1 cellular context compared by ENCODE assay signal in genomic region chr14:36057452-36058142, GRCh38.
TF ChIP-seq lines count a peak whose summit lies in the region.

No MANE protein-coding gene starts in this region.

TF ChIP-seq in HEK293, 187 proteins besides CTCF, POLR2A, EP300 and RAD21 (continued from another document and continues in another):
- no peak for TF ChIP-seq GLIS2 (tag by site-specific recombination; IDR thresholded peaks at IDR 0.05)
- no peak for TF ChIP-seq EGR2 (tag by site-specific recombination; IDR thresholded peaks at IDR 0.05; ENCODE audit: low read depth)
- no peak for TF ChIP-seq ZNF837 (tag by site-specific recombination; IDR thresholded peaks at IDR 0.05)
- no peak for TF ChIP-seq ZNF792 (tag by site-specific recombination; IDR thresholded peaks at IDR 0.05)
- no peak for TF ChIP-seq ZNF830 (tag by site-specific recombination; IDR thresholded peaks at IDR 0.05; ENCODE audit: low read depth)
- TF ChIP-seq ZNF843 (tag by site-specific recombination; IDR thresholded peaks at IDR 0.05): peak; percentile 31; the same call in 1 of the 2 replicates
- TF ChIP-seq, protein P1, sequence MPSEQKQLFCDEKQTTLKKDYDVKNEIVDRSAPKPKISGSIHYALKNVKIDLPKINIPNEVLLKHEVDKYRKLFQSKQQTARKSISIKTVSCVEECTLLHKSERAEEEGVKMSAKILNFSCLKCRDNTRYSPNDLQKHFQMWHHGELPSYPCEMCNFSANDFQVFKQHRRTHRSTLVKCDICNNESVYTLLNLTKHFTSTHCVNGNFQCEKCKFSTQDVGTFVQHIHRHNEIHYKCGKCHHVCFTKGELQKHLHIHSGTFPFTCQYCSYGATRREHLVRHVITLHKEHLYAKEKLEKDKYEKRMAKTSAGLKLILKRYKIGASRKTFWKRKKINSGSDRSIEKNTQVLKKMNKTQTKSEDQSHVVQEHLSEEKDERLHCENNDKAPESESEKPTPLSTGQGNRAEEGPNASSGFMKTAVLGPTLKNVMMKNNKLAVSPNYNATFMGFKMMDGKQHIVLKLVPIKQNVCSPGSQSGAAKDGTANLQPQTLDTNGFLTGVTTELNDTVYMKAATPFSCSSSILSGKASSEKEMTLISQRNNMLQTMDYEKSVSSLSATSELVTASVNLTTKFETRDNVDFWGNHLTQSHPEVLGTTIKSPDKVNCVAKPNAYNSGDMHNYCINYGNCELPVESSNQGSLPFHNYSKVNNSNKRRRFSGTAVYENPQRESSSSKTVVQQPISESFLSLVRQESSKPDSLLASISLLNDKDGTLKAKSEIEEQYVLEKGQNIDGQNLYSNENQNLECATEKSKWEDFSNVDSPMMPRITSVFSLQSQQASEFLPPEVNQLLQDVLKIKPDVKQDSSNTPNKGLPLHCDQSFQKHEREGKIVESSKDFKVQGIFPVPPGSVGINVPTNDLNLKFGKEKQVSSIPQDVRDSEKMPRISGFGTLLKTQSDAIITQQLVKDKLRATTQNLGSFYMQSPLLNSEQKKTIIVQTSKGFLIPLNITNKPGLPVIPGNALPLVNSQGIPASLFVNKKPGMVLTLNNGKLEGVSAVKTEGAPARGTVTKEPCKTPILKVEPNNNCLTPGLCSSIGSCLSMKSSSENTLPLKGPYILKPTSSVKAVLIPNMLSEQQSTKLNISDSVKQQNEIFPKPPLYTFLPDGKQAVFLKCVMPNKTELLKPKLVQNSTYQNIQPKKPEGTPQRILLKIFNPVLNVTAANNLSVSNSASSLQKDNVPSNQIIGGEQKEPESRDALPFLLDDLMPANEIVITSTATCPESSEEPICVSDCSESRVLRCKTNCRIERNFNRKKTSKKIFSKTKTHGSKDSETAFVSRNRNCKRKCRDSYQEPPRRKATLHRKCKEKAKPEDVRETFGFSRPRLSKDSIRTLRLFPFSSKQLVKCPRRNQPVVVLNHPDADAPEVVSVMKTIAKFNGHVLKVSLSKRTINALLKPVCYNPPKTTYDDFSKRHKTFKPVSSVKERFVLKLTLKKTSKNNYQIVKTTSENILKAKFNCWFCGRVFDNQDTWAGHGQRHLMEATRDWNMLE (tag by site-specific recombination; conservative IDR thresholded peaks at IDR 0.05; ENCODE audit: low read depth): 0 out of 2 replicates have a peak, but pooled peaks have one; percentile 21
- TF ChIP-seq OSR2 (tag by site-specific recombination; IDR thresholded peaks at IDR 0.05): peak; percentile 98
- no peak for TF ChIP-seq ZNF280D (tag by site-specific recombination; IDR thresholded peaks at IDR 0.05)
- 0 out of 2 replicates have a peak, but pooled peaks have one; percentile 5 for TF ChIP-seq GLI2 (tag by site-specific recombination; IDR thresholded peaks at IDR 0.05; ENCODE audit: borderline replicate concordance, low read depth)
- TF ChIP-seq, protein P2, sequence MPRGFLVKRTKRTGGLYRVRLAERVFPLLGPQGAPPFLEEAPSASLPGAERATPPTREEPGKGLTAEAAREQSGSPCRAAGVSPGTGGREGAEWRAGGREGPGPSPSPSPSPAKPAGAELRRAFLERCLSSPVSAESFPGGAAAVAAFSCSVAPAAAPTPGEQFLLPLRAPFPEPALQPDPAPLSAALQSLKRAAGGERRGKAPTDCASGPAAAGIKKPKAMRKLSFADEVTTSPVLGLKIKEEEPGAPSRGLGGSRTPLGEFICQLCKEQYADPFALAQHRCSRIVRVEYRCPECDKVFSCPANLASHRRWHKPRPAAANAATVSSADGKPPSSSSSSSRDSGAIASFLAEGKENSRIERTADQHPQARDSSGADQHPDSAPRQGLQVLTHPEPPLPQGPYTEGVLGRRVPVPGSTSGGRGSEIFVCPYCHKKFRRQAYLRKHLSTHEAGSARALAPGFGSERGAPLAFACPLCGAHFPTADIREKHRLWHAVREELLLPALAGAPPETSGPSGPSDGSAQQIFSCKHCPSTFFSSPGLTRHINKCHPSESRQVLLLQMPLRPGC (tag by site-specific recombination; IDR thresholded peaks at IDR 0.05): 0 out of 2 replicates have a peak, but pooled peaks have one; percentile 41
- no peak for TF ChIP-seq ZNF175 (tag by site-specific recombination; IDR thresholded peaks at IDR 0.05)
- TF ChIP-seq ZNF433 (tag by site-specific recombination; IDR thresholded peaks at IDR 0.05; ENCODE audit: low read depth): no peak
- no peak for TF ChIP-seq ZNF555 (tag by site-specific recombination; conservative IDR thresholded peaks at IDR 0.05)
- TF ChIP-seq MYNN (tag by site-specific recombination; IDR thresholded peaks at IDR 0.05; ENCODE audit: borderline replicate concordance): no peak
- no peak for TF ChIP-seq ZNF785 (tag by site-specific recombination; IDR thresholded peaks at IDR 0.05)
- TF ChIP-seq ZNF239 (tag by site-specific recombination; IDR thresholded peaks at IDR 0.05): no peak
- TF ChIP-seq, protein P3, sequence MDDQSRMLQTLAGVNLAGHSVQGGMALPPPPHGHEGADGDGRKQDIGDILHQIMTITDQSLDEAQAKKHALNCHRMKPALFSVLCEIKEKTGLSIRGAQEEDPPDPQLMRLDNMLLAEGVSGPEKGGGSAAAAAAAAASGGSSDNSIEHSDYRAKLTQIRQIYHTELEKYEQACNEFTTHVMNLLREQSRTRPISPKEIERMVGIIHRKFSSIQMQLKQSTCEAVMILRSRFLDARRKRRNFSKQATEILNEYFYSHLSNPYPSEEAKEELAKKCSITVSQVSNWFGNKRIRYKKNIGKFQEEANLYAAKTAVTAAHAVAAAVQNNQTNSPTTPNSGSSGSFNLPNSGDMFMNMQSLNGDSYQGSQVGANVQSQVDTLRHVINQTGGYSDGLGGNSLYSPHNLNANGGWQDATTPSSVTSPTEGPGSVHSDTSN (CRISPR knock-in tag; IDR thresholded peaks at IDR 0.05): no peak
- TF ChIP-seq, protein P4, sequence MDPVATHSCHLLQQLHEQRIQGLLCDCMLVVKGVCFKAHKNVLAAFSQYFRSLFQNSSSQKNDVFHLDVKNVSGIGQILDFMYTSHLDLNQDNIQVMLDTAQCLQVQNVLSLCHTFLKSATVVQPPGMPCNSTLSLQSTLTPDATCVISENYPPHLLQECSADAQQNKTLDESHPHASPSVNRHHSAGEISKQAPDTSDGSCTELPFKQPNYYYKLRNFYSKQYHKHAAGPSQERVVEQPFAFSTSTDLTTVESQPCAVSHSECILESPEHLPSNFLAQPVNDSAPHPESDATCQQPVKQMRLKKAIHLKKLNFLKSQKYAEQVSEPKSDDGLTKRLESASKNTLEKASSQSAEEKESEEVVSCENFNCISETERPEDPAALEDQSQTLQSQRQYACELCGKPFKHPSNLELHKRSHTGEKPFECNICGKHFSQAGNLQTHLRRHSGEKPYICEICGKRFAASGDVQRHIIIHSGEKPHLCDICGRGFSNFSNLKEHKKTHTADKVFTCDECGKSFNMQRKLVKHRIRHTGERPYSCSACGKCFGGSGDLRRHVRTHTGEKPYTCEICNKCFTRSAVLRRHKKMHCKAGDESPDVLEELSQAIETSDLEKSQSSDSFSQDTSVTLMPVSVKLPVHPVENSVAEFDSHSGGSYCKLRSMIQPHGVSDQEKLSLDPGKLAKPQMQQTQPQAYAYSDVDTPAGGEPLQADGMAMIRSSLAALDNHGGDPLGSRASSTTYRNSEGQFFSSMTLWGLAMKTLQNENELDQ (tag by site-specific recombination; IDR thresholded peaks at IDR 0.05; ENCODE audit: low read depth): no peak
- TF ChIP-seq ZNF549 (tag by site-specific recombination; IDR thresholded peaks at IDR 0.05): no peak
- TF ChIP-seq ZNF138 (tag by site-specific recombination; IDR thresholded peaks at IDR 0.05; ENCODE audit: borderline replicate concordance): no peak
- no peak for TF ChIP-seq ZNF335 (tag by site-specific recombination; conservative IDR thresholded peaks at IDR 0.05)
- TF ChIP-seq, protein P5, sequence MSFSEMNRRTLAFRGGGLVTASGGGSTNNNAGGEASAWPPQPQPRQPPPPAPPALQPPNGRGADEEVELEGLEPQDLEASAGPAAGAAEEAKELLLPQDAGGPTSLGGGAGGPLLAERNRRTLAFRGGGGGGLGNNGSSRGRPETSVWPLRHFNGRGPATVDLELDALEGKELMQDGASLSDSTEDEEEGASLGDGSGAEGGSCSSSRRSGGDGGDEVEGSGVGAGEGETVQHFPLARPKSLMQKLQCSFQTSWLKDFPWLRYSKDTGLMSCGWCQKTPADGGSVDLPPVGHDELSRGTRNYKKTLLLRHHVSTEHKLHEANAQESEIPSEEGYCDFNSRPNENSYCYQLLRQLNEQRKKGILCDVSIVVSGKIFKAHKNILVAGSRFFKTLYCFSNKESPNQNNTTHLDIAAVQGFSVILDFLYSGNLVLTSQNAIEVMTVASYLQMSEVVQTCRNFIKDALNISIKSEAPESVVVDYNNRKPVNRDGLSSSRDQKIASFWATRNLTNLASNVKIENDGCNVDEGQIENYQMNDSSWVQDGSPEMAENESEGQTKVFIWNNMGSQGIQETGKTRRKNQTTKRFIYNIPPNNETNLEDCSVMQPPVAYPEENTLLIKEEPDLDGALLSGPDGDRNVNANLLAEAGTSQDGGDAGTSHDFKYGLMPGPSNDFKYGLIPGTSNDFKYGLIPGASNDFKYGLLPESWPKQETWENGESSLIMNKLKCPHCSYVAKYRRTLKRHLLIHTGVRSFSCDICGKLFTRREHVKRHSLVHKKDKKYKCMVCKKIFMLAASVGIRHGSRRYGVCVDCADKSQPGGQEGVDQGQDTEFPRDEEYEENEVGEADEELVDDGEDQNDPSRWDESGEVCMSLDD (tag by site-specific recombination; IDR thresholded peaks at IDR 0.05): no peak
- 0 out of 2 replicates have a peak, but pooled peaks have one; percentile 18 for TF ChIP-seq ZNF600 (tag by site-specific recombination; IDR thresholded peaks at IDR 0.05)
- no peak for TF ChIP-seq ZBTB11 (tag by site-specific recombination; conservative IDR thresholded peaks at IDR 0.05; ENCODE audit: low read depth)
- no peak for TF ChIP-seq SCRT1 (tag by site-specific recombination; IDR thresholded peaks at IDR 0.05; ENCODE audit: borderline replicate concordance)
- TF ChIP-seq KLF10 (tag by site-specific recombination; IDR thresholded peaks at IDR 0.05): no peak
- no peak for TF ChIP-seq ZNF624 (tag by site-specific recombination; IDR thresholded peaks at IDR 0.05)
- TF ChIP-seq ZNF560 (tag by site-specific recombination; IDR thresholded peaks at IDR 0.05; ENCODE audit: borderline replicate concordance): no peak
- TF ChIP-seq ZFP37 (tag by site-specific recombination; IDR thresholded peaks at IDR 0.05): no peak
- no peak for TF ChIP-seq ZNF530 (tag by site-specific recombination; IDR thresholded peaks at IDR 0.05; ENCODE audit: low read depth)
- no peak for TF ChIP-seq ZNF23 (tag by site-specific recombination; IDR thresholded peaks at IDR 0.05; ENCODE audit: borderline replicate concordance)
- no peak for TF ChIP-seq ZNF404 (tag by site-specific recombination; IDR thresholded peaks at IDR 0.05)
- TF ChIP-seq, protein P6, sequence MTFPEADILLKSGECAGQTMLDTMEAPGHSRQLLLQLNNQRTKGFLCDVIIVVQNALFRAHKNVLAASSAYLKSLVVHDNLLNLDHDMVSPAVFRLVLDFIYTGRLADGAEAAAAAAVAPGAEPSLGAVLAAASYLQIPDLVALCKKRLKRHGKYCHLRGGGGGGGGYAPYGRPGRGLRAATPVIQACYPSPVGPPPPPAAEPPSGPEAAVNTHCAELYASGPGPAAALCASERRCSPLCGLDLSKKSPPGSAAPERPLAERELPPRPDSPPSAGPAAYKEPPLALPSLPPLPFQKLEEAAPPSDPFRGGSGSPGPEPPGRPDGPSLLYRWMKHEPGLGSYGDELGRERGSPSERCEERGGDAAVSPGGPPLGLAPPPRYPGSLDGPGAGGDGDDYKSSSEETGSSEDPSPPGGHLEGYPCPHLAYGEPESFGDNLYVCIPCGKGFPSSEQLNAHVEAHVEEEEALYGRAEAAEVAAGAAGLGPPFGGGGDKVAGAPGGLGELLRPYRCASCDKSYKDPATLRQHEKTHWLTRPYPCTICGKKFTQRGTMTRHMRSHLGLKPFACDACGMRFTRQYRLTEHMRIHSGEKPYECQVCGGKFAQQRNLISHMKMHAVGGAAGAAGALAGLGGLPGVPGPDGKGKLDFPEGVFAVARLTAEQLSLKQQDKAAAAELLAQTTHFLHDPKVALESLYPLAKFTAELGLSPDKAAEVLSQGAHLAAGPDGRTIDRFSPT (tag by site-specific recombination; IDR thresholded peaks at IDR 0.05): no peak
